In the genomic region with DNA sequence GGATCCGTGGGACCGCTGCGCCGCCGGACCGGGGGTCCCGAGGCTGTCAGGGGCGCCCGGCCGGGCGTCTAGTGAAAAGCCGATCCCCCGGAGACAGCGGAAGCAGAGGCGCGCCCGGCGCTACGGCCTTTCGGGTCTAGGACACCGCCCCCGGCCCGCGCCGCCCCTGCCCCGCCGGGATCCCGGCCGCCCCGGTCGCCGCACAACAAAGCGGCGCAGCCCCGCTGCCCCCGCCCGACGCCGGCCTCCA, we compare ENCODE assay signal across 1 cellular context.
TF ChIP-seq lines count a peak whose summit lies in the region.

No MANE protein-coding gene starts in this region.

TF ChIP-seq in GM12878, 131 proteins besides CTCF, POLR2A, EP300 and RAD21 (continued from another document):
- TF ChIP-seq NR2C2 (IDR thresholded peaks at IDR 0.05; ENCODE audit: borderline replicate concordance, control insufficient read depth, insufficient read length, low read depth) (no peak), PML (IDR thresholded peaks at IDR 0.05; ENCODE audit: low read length) (no peak), EZH2 (IDR thresholded peaks at IDR 0.05; ENCODE audit: borderline replicate concordance, control insufficient read depth, low read depth, low read length) (no peak), ATF7 (IDR thresholded peaks at IDR 0.05; ENCODE audit: low read depth) (no peak)
